In the genomic region with DNA sequence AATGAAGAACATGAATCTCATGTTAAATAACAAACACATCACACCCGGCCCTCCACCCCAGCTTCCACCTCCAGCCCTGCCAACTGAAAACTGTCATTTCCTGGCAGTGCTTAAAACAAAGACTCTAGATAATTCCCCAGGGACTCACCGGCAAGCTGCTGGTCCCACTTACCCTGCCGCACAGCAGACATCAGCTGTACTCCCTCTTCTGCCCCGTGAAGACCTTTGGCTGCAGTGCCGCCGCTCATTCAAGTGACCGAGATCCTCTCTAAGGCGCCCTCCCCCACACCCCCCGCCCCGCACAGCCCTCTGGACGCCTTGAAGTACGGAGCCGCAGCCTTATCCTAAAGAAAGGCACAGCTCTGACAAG, we compare ENCODE assay signal across 8 cellular contexts. TPM values are rescaled to one million over a fixed set of nuclear protein-coding genes. Genes with fewer than 3 reads are reported as not detected.
DNase-seq lines count a peak whose midpoint lies in the region; ATAC-seq and TF ChIP-seq lines count a peak whose summit lies in the region.

No MANE protein-coding gene starts in this region.

- H3K27me3 ChIP-seq in WERI-Rb-1 (ENCODE audit: insufficient read depth, low read depth, severe bottlenecking) = no peaks in the 10 kb centered on the region
- H3K27me3 ChIP-seq in esophagus (ENCODE audit: control insufficient read depth in 1 of 2, insufficient read depth in 2 of 2, low read length in 2 of 2) = no peaks in the 10 kb centered on the region
- H3K27me3 ChIP-seq in muscle layer of colon (ENCODE audit: control insufficient read depth in 1 of 2, insufficient read depth in 2 of 2, low read length in 2 of 2) = no peaks in the 10 kb centered on the region
- no peaks in the 10 kb centered on the region for H3K27me3 ChIP-seq in aorta (ENCODE audit: control insufficient read depth in 1 of 2, insufficient read depth in 2 of 2, low read length in 1 of 2)

- no peak for TF ChIP-seq CTCF in WERI-Rb-1 (IDR thresholded peaks at IDR 0.05; ENCODE audit: low read depth, low read length)

- 1% methylated on average over 13 of the region's 13 CpGs for WGBS in esophagus, 2 donors
- 0 to 1% methylated on average over 13 of the region's 13 CpGs for WGBS in aorta, 2 donors

- H3K4me1 ChIP-seq in esophagus (ENCODE audit: control insufficient read depth in 2 of 2, insufficient read depth in 2 of 2, low read length in 1 of 2) = peaks cover 2 to 4% of the 10 kb centered on the region in 2 donors
- H3K4me1 ChIP-seq in muscle layer of colon (ENCODE audit: insufficient read depth, low read length) = peaks cover 44% of the 10 kb centered on the region
- peaks cover 3 to 6% of the 10 kb centered on the region in 2 donors for H3K4me1 ChIP-seq in aorta (ENCODE audit: control insufficient read depth in 1 of 2, insufficient read depth in 2 of 2, low read length in 2 of 2)

- H3K27ac ChIP-seq in WERI-Rb-1 (peak overlapping the region; percentile 56), esophagus (ENCODE audit: low read depth in 2 of 2, low read length in 1 of 2) (peak overlapping the region; percentile 78 to 82), muscle layer of colon (ENCODE audit: low read depth, low read length) (peak overlapping the region; percentile 72), aorta (ENCODE audit: low read depth in 1 of 2, low read length in 2 of 2) (peak overlapping the region in 1 of 2 donors; percentile 79)

- peak; percentile 35 for ATAC-seq in GM21786 (IDR thresholded peaks at IDR 0.05; ENCODE audit: unreplicated experiment)
- ATAC-seq in aorta (ENCODE audit: low FRiP score) = peak; percentile 72

- H3K9me3 ChIP-seq in WERI-Rb-1 (ENCODE audit: severe bottlenecking) = no peaks in the 10 kb centered on the region
- no peaks in the 10 kb centered on the region for H3K9me3 ChIP-seq in esophagus (ENCODE audit: control insufficient read depth in 2 of 2, insufficient read depth in 1 of 2, low read depth in 1 of 2, low read length in 1 of 2)
- H3K9me3 ChIP-seq in muscle layer of colon (ENCODE audit: low read length) = no peaks in the 10 kb centered on the region
- no peaks in the 10 kb centered on the region for H3K9me3 ChIP-seq in aorta (ENCODE audit: control insufficient read depth, low read length)

- peak; percentile 59 for DNase-seq in DMS53 (lab: John Stamatoyannopoulos, UW)
- no peak for DNase-seq in DMS53 treated with DMSO at 0.1 percent for 48 hours (lab: John Stamatoyannopoulos, UW; ENCODE audit: unreplicated experiment)
- peak; percentile 62 for DNase-seq in M059J (ENCODE audit: low read depth)
- peak; percentile 65 for DNase-seq in WERI-Rb-1
- DNase-seq in aorta = peak; percentile 74 to 84

- no peaks in the 10 kb centered on the region for H3K36me3 ChIP-seq in WERI-Rb-1
- no peaks in the 10 kb centered on the region for H3K36me3 ChIP-seq in esophagus (ENCODE audit: control insufficient read depth in 2 of 2, insufficient read depth in 2 of 2, low read length in 1 of 2)
- H3K36me3 ChIP-seq in muscle layer of colon (ENCODE audit: insufficient read depth, low read length) = no peaks in the 10 kb centered on the region
- no peaks in the 10 kb centered on the region for H3K36me3 ChIP-seq in aorta (ENCODE audit: control insufficient read depth in 1 of 2, insufficient read depth in 2 of 2, low read length in 1 of 2)

- intact Hi-C loops in aorta (cut with DNase I) = no loop called here

- peak overlapping the region; percentile 91 for H3K9ac ChIP-seq in muscle layer of colon (ENCODE audit: low read length)

- H3K4me3 ChIP-seq in WERI-Rb-1 (ENCODE audit: low read depth, low read length) (peak overlapping the region; percentile 70), esophagus (ENCODE audit: low read depth in 1 of 2, low read length in 2 of 2) (peak overlapping the region; percentile 72 to 89), muscle layer of colon (ENCODE audit: low read depth in 1 of 2, low read length in 2 of 2) (peak overlapping the region; percentile 95 to 99), aorta (ENCODE audit: low read length in 2 of 2) (peak overlapping the region; percentile 56 to 99)

RNA-seq across cellular contexts. Expression of gene GLRX, which starts 0.5 kb away (rescaled TPM):
- total RNA-seq in M059J (2014; rRNA removed; shearing (Covaris generic)) = 34.6 and 38.7 TPM in 2 replicates
- polyA plus RNA-seq in esophagus = 10 to 100 TPM in 1 of 2 donors, 1 to 10 TPM in 1; 5.6 to 11.1 TPM
- 10 to 100 TPM; 38.5 to 44.7 TPM for total RNA-seq in aorta
- 100 to 1,000 TPM in 1 of 2 donors, 10 to 100 TPM in 1; 68.6 to 161 TPM for polyA plus RNA-seq in aorta
